Comparison of ENCODE assay signal across 1 cellular context in the genomic region with DNA sequence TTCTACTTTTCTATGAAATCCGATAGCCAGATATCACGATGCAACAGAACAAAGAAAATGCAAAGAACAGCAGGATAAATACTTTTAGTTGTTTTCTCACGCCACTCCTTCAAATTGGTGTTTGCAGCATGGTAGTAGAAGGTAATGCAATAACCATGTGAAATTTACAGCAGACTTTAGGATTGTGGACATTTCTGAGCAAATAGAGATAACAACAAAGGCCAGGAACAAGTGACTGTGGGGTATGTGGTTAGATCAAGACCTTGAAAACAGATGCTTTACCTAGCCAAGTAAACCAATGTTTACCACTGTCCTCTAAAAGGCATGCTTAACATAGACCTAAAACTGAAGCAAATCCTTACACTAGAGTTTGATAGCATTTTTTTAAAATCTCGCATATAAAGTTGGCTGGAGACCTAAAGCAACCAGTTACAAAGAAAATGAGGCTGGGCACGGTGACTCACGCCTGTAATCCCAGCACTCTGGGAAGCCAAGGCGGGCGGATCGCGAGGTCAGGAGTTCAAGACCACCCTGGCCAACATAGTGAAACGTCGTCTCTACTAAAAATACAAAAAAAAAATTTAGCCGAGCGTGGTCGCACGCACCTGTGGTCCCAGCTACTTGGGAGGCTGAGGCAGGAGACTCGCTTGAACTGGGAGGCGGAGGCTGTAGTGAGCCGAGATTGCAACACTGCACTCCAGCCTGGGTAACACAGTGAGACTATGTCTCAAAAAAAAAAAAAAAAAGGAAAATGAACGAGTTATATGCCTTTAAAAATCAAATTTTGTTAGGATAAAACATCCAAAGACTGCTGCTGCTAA.
TF ChIP-seq lines count a peak whose summit lies in the region.

No MANE protein-coding gene starts in this region.

TF ChIP-seq in HepG2, 621 proteins besides CTCF, POLR2A, EP300 and RAD21 (continued from another document and continues in another):
- peak; percentile 45; the same call in 1 of the 2 replicates for TF ChIP-seq FOXA1 (IDR thresholded peaks at IDR 0.05)
- TF ChIP-seq FOXA1 (CRISPR knock-in tag; IDR thresholded peaks at IDR 0.05), result peak; percentile 77
- TF ChIP-seq NR2C2 (CRISPR knock-in tag; IDR thresholded peaks at IDR 0.05; ENCODE audit: borderline replicate concordance), result no peak
- TF ChIP-seq KLF6 (CRISPR knock-in tag; IDR thresholded peaks at IDR 0.05), result no peak; the same call in 1 of the 2 replicates
- TF ChIP-seq, protein P1, sequence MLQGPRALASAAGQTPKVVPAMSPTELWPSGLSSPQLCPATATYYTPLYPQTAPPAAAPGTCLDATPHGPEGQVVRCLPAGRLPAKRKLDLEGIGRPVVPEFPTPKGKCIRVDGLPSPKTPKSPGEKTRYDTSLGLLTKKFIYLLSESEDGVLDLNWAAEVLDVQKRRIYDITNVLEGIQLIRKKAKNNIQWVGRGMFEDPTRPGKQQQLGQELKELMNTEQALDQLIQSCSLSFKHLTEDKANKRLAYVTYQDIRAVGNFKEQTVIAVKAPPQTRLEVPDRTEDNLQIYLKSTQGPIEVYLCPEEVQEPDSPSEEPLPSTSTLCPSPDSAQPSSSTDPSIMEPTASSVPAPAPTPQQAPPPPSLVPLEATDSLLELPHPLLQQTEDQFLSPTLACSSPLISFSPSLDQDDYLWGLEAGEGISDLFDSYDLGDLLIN (CRISPR knock-in tag; IDR thresholded peaks at IDR 0.05; ENCODE audit: borderline replicate concordance), result no peak
- TF ChIP-seq, protein P2, sequence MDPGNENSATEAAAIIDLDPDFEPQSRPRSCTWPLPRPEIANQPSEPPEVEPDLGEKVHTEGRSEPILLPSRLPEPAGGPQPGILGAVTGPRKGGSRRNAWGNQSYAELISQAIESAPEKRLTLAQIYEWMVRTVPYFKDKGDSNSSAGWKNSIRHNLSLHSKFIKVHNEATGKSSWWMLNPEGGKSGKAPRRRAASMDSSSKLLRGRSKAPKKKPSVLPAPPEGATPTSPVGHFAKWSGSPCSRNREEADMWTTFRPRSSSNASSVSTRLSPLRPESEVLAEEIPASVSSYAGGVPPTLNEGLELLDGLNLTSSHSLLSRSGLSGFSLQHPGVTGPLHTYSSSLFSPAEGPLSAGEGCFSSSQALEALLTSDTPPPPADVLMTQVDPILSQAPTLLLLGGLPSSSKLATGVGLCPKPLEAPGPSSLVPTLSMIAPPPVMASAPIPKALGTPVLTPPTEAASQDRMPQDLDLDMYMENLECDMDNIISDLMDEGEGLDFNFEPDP (CRISPR knock-in tag; conservative IDR thresholded peaks at IDR 0.05), result no peak
- peak; percentile 48 for TF ChIP-seq KAT8 (CRISPR knock-in tag; IDR thresholded peaks at IDR 0.05)
- TF ChIP-seq, protein P3, sequence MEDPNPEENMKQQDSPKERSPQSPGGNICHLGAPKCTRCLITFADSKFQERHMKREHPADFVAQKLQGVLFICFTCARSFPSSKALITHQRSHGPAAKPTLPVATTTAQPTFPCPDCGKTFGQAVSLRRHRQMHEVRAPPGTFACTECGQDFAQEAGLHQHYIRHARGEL (CRISPR knock-in tag; IDR thresholded peaks at IDR 0.05), result no peak
- TF ChIP-seq HDAC2 (CRISPR knock-in tag; IDR thresholded peaks at IDR 0.05), result peak; percentile 56
- TF ChIP-seq SP140L (CRISPR knock-in tag; IDR thresholded peaks at IDR 0.05; ENCODE audit: borderline replicate concordance), result peak; percentile 87; the same call in 1 of the 2 replicates
- TF ChIP-seq SIX4 (CRISPR knock-in tag; IDR thresholded peaks at IDR 0.05), result peak; percentile 59; the same call in 1 of the 2 replicates
- TF ChIP-seq, protein P4, sequence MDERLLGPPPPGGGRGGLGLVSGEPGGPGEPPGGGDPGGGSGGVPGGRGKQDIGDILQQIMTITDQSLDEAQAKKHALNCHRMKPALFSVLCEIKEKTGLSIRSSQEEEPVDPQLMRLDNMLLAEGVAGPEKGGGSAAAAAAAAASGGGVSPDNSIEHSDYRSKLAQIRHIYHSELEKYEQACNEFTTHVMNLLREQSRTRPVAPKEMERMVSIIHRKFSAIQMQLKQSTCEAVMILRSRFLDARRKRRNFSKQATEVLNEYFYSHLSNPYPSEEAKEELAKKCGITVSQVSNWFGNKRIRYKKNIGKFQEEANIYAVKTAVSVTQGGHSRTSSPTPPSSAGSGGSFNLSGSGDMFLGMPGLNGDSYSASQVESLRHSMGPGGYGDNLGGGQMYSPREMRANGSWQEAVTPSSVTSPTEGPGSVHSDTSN (CRISPR knock-in tag; IDR thresholded peaks at IDR 0.05), result no peak
- no peak for TF ChIP-seq ZKSCAN5 (CRISPR knock-in tag; IDR thresholded peaks at IDR 0.05)
- TF ChIP-seq, protein P5, sequence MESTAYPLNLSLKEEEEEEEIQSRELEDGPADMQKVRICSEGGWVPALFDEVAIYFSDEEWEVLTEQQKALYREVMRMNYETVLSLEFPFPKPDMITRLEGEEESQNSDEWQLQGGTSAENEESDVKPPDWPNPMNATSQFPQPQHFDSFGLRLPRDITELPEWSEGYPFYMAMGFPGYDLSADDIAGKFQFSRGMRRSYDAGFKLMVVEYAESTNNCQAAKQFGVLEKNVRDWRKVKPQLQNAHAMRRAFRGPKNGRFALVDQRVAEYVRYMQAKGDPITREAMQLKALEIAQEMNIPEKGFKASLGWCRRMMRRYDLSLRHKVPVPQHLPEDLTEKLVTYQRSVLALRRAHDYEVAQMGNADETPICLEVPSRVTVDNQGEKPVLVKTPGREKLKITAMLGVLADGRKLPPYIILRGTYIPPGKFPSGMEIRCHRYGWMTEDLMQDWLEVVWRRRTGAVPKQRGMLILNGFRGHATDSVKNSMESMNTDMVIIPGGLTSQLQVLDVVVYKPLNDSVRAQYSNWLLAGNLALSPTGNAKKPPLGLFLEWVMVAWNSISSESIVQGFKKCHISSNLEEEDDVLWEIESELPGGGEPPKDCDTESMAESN (CRISPR knock-in tag; conservative IDR thresholded peaks at IDR 0.05), result no peak
- TF ChIP-seq, protein P6, sequence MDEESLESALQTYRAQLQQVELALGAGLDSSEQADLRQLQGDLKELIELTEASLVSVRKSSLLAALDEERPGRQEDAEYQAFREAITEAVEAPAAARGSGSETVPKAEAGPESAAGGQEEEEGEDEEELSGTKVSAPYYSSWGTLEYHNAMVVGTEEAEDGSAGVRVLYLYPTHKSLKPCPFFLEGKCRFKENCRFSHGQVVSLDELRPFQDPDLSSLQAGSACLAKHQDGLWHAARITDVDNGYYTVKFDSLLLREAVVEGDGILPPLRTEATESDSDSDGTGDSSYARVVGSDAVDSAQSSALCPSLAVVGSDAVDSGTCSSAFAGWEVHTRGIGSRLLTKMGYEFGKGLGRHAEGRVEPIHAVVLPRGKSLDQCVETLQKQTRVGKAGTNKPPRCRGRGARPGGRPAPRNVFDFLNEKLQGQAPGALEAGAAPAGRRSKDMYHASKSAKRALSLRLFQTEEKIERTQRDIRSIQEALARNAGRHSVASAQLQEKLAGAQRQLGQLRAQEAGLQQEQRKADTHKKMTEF (CRISPR knock-in tag; IDR thresholded peaks at IDR 0.05), result peak; percentile 51; the same call in 1 of the 2 replicates
- no peak for TF ChIP-seq KDM5A (IDR thresholded peaks at IDR 0.05; ENCODE audit: borderline replicate concordance, low read length)
- no peak for TF ChIP-seq ZNF230 (CRISPR knock-in tag; IDR thresholded peaks at IDR 0.05)
- TF ChIP-seq ZNF616 (CRISPR knock-in tag; IDR thresholded peaks at IDR 0.05; ENCODE audit: low read depth), result no peak
- no peak for TF ChIP-seq NFKBIZ (CRISPR knock-in tag; IDR thresholded peaks at IDR 0.05)
- TF ChIP-seq, protein P7, sequence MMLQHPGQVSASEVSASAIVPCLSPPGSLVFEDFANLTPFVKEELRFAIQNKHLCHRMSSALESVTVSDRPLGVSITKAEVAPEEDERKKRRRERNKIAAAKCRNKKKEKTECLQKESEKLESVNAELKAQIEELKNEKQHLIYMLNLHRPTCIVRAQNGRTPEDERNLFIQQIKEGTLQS (CRISPR knock-in tag; IDR thresholded peaks at IDR 0.05), result no peak
- TF ChIP-seq, protein P8, sequence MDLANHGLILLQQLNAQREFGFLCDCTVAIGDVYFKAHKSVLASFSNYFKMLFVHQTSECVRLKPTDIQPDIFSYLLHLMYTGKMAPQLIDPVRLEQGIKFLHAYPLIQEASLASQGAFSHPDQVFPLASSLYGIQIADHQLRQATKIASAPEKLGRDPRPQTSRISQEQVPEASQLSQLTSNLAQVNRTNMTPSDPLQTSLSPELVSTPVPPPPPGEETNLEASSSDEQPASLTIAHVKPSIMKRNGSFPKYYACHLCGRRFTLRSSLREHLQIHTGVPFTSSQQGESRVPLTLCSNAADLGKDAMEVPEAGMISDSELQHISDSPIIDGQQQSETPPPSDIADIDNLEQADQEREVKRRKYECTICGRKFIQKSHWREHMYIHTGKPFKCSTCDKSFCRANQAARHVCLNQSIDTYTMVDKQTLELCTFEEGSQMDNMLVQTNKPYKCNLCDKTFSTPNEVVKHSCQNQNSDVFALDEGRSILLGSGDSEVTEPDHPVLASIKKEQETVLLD (CRISPR knock-in tag; IDR thresholded peaks at IDR 0.05; ENCODE audit: low read depth), result no peak
- 0 out of 2 replicates have a peak, but pooled peaks have one; percentile 30 for TF ChIP-seq ERF (CRISPR knock-in tag; IDR thresholded peaks at IDR 0.05)
- no peak for TF ChIP-seq ZNF382 (CRISPR knock-in tag; IDR thresholded peaks at IDR 0.05; ENCODE audit: borderline replicate concordance)
- TF ChIP-seq ZNF136 (CRISPR knock-in tag; IDR thresholded peaks at IDR 0.05; ENCODE audit: low read depth), result no peak
- TF ChIP-seq FOXK1 (CRISPR knock-in tag; IDR thresholded peaks at IDR 0.05; ENCODE audit: borderline replicate concordance, low read depth), result peak; percentile 58; the same call in 1 of the 2 replicates
- TF ChIP-seq FOXA3 (CRISPR knock-in tag; IDR thresholded peaks at IDR 0.05), result peak; percentile 85
- no peak for TF ChIP-seq ZSCAN25 (CRISPR knock-in tag; IDR thresholded peaks at IDR 0.05)
- TF ChIP-seq RAD51 (IDR thresholded peaks at IDR 0.05; ENCODE audit: borderline replicate concordance), result no peak
- TF ChIP-seq ISL2 (CRISPR knock-in tag; IDR thresholded peaks at IDR 0.05), result peak; percentile 84
- TF ChIP-seq, protein P9, sequence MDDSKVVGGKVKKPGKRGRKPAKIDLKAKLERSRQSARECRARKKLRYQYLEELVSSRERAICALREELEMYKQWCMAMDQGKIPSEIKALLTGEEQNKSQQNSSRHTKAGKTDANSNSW (CRISPR knock-in tag; IDR thresholded peaks at IDR 0.05; ENCODE audit: borderline replicate concordance), result no peak
- no peak for TF ChIP-seq IKZF4 (CRISPR knock-in tag; IDR thresholded peaks at IDR 0.05; ENCODE audit: borderline replicate concordance, low read depth, not compliant biosample characterization)
- TF ChIP-seq HOXA7 (CRISPR knock-in tag; IDR thresholded peaks at IDR 0.05), result no peak
- TF ChIP-seq, protein P10, sequence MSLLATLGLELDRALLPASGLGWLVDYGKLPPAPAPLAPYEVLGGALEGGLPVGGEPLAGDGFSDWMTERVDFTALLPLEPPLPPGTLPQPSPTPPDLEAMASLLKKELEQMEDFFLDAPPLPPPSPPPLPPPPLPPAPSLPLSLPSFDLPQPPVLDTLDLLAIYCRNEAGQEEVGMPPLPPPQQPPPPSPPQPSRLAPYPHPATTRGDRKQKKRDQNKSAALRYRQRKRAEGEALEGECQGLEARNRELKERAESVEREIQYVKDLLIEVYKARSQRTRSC (CRISPR knock-in tag; IDR thresholded peaks at IDR 0.05; ENCODE audit: low read depth), result no peak
- no peak for TF ChIP-seq ATF7-NPFF (CRISPR knock-in tag; IDR thresholded peaks at IDR 0.05; ENCODE audit: low read depth)
- no peak for TF ChIP-seq EZH2 (conservative IDR thresholded peaks at IDR 0.05; ENCODE audit: low read depth, low read length)
- peak; percentile 69; the same call in 1 of the 2 replicates for TF ChIP-seq GATA4 (IDR thresholded peaks at IDR 0.05; ENCODE audit: borderline replicate concordance, low read depth)
- TF ChIP-seq, protein P11, sequence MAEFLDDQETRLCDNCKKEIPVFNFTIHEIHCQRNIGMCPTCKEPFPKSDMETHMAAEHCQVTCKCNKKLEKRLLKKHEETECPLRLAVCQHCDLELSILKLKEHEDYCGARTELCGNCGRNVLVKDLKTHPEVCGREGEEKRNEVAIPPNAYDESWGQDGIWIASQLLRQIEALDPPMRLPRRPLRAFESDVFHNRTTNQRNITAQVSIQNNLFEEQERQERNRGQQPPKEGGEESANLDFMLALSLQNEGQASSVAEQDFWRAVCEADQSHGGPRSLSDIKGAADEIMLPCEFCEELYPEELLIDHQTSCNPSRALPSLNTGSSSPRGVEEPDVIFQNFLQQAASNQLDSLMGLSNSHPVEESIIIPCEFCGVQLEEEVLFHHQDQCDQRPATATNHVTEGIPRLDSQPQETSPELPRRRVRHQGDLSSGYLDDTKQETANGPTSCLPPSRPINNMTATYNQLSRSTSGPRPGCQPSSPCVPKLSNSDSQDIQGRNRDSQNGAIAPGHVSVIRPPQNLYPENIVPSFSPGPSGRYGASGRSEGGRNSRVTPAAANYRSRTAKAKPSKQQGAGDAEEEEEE (CRISPR knock-in tag; IDR thresholded peaks at IDR 0.05; ENCODE audit: borderline replicate concordance), result no peak
- TF ChIP-seq HES4 (CRISPR knock-in tag; IDR thresholded peaks at IDR 0.05; ENCODE audit: borderline replicate concordance), result no peak
- TF ChIP-seq, protein P12, sequence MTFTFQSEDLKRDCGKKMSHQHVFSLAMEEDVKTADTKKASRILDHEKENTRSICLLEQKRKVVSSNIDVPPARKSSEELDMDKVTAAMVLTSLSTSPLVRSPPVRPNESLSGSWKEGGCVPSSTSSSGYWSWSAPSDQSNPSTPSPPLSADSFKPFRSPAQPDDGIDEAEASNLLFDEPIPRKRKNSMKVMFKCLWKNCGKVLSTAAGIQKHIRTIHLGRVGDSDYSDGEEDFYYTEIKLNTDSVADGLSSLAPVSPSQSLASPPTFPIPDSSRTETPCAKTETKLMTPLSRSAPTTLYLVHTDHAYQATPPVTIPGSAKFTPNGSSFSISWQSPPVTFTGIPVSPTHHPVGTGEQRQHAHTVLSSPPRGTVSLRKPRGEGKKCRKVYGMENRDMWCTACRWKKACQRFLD (CRISPR knock-in tag; IDR thresholded peaks at IDR 0.05; ENCODE audit: borderline replicate concordance), result no peak
- no peak; the same call in 1 of the 2 replicates for TF ChIP-seq MXD4 (CRISPR knock-in tag; IDR thresholded peaks at IDR 0.05)
- peak; percentile 51; the same call in 1 of the 2 replicates for TF ChIP-seq ZNF614 (CRISPR knock-in tag; IDR thresholded peaks at IDR 0.05; ENCODE audit: borderline replicate concordance)
- no peak for TF ChIP-seq MBD4 (IDR thresholded peaks at IDR 0.05; ENCODE audit: borderline replicate concordance, low read length)
- no peak for TF ChIP-seq ZFP36L1 (CRISPR knock-in tag; IDR thresholded peaks at IDR 0.05)
- TF ChIP-seq TRIM24 (CRISPR knock-in tag; IDR thresholded peaks at IDR 0.05), result no peak
- TF ChIP-seq, protein P13, sequence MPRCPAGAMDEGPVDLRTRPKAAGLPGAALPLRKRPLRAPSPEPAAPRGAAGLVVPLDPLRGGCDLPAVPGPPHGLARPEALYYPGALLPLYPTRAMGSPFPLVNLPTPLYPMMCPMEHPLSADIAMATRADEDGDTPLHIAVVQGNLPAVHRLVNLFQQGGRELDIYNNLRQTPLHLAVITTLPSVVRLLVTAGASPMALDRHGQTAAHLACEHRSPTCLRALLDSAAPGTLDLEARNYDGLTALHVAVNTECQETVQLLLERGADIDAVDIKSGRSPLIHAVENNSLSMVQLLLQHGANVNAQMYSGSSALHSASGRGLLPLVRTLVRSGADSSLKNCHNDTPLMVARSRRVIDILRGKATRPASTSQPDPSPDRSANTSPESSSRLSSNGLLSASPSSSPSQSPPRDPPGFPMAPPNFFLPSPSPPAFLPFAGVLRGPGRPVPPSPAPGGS (CRISPR knock-in tag; IDR thresholded peaks at IDR 0.05), result no peak
- no peak for TF ChIP-seq ZNF879 (CRISPR knock-in tag; IDR thresholded peaks at IDR 0.05)
- no peak for TF ChIP-seq ZNF709 (CRISPR knock-in tag; IDR thresholded peaks at IDR 0.05)
- no peak for TF ChIP-seq MLLT10 (CRISPR knock-in tag; IDR thresholded peaks at IDR 0.05)
- TF ChIP-seq ARNT (IDR thresholded peaks at IDR 0.05), result no peak
- TF ChIP-seq NFATC3 (CRISPR knock-in tag; IDR thresholded peaks at IDR 0.05), result no peak
- TF ChIP-seq HNF4G (IDR thresholded peaks at IDR 0.05; ENCODE audit: borderline replicate concordance, low read depth, low read length), result no peak
- TF ChIP-seq HNF4G (CRISPR knock-in tag; IDR thresholded peaks at IDR 0.05; ENCODE audit: borderline replicate concordance, low read depth), result no peak
